1 cellular context compared by ENCODE assay signal in genomic region chr1:82386365-82387069, GRCh38.
TF ChIP-seq lines count a peak whose summit lies in the region.

No MANE protein-coding gene starts in this region.

TF ChIP-seq in HEK293, 187 proteins besides CTCF, POLR2A, EP300 and RAD21 (continued from another document):
- TF ChIP-seq ZNF398 (tag by site-specific recombination; IDR thresholded peaks at IDR 0.05) (0 out of 2 replicates have a peak, but pooled peaks have one; percentile 10), PRDM4 (tag by site-specific recombination; IDR thresholded peaks at IDR 0.05) (peak; percentile 98), ZNF529 (tag by site-specific recombination; IDR thresholded peaks at IDR 0.05; ENCODE audit: insufficient replicate concordance) (no peak), WT1 (tag by site-specific recombination; IDR thresholded peaks at IDR 0.05) (0 out of 2 replicates have a peak, but pooled peaks have one; percentile 49), ZNF121 (tag by site-specific recombination; IDR thresholded peaks at IDR 0.05) (no peak), ZNF416 (tag by site-specific recombination; IDR thresholded peaks at IDR 0.05) (no peak), ZNF324 (tag by site-specific recombination; IDR thresholded peaks at IDR 0.05) (no peak), ZNF843 (tag by site-specific recombination; IDR thresholded peaks at IDR 0.05) (no peak), SP2 (tag by site-specific recombination; IDR thresholded peaks at IDR 0.05) (no peak), TRIM28 (IDR thresholded peaks at IDR 0.05; ENCODE audit: borderline replicate concordance, low read length) (0 out of 2 replicates have a peak, but pooled peaks have one; percentile 83), ZNF776 (tag by site-specific recombination; IDR thresholded peaks at IDR 0.05; ENCODE audit: borderline replicate concordance) (no peak), ZNF169 (tag by site-specific recombination; IDR thresholded peaks at IDR 0.05) (no peak), KLF10 (tag by site-specific recombination; IDR thresholded peaks at IDR 0.05) (peak; percentile 72), ZNF580 (tag by site-specific recombination; IDR thresholded peaks at IDR 0.05) (0 out of 2 replicates have a peak, but pooled peaks have one; percentile 17), ZNF202 (tag by site-specific recombination; IDR thresholded peaks at IDR 0.05; ENCODE audit: borderline replicate concordance) (no peak), ZSCAN16 (tag by site-specific recombination; IDR thresholded peaks at IDR 0.05) (no peak), GLIS2 (tag by site-specific recombination; IDR thresholded peaks at IDR 0.05) (no peak), KLF9 (tag by site-specific recombination; IDR thresholded peaks at IDR 0.05; ENCODE audit: low read depth) (peak; percentile 46; the same call in 1 of the 2 replicates), ZNF362 (tag by site-specific recombination; IDR thresholded peaks at IDR 0.05) (peak; percentile 65; the same call in 1 of the 2 replicates), ZNF2 (tag by site-specific recombination; IDR thresholded peaks at IDR 0.05) (no peak), KLF16 (tag by site-specific recombination; IDR thresholded peaks at IDR 0.05) (0 out of 2 replicates have a peak, but pooled peaks have one; percentile 24), ZNF18 (tag by site-specific recombination; IDR thresholded peaks at IDR 0.05) (no peak), ZBTB48 (tag by site-specific recombination; IDR thresholded peaks at IDR 0.05) (peak; percentile 15; the same call in 1 of the 2 replicates), ZNF621 (tag by site-specific recombination; IDR thresholded peaks at IDR 0.05) (no peak), ZNF423 (tag by site-specific recombination; IDR thresholded peaks at IDR 0.05) (no peak), ZSCAN5A (tag by site-specific recombination; IDR thresholded peaks at IDR 0.05) (no peak), ATF2 (tag by site-specific recombination; IDR thresholded peaks at IDR 0.05; ENCODE audit: low read depth) (0 out of 2 replicates have a peak, but pooled peaks have one; percentile 20), SP7 (tag by site-specific recombination; IDR thresholded peaks at IDR 0.05) (peak; percentile 87), ZBTB10 (tag by site-specific recombination; IDR thresholded peaks at IDR 0.05) (no peak), ZNF426 (tag by site-specific recombination; IDR thresholded peaks at IDR 0.05) (no peak), BCL6B (tag by site-specific recombination; IDR thresholded peaks at IDR 0.05) (no peak), ZBTB26 (tag by site-specific recombination; optimal IDR thresholded peaks at IDR 0.05) (no peak), ZNF791 (tag by site-specific recombination; IDR thresholded peaks at IDR 0.05) (no peak), ZFP3 (tag by site-specific recombination; IDR thresholded peaks at IDR 0.05; ENCODE audit: low read depth) (no peak), ZNF302 (tag by site-specific recombination; IDR thresholded peaks at IDR 0.05; ENCODE audit: low read depth) (0 out of 2 replicates have a peak, but pooled peaks have one; percentile 34), ZNF23 (tag by site-specific recombination; IDR thresholded peaks at IDR 0.05; ENCODE audit: borderline replicate concordance) (no peak), ZSCAN23 (tag by site-specific recombination; IDR thresholded peaks at IDR 0.05) (0 out of 2 replicates have a peak, but pooled peaks have one; percentile 10)
